Comparison of ENCODE assay signal across 8 cellular contexts in the genomic region with DNA sequence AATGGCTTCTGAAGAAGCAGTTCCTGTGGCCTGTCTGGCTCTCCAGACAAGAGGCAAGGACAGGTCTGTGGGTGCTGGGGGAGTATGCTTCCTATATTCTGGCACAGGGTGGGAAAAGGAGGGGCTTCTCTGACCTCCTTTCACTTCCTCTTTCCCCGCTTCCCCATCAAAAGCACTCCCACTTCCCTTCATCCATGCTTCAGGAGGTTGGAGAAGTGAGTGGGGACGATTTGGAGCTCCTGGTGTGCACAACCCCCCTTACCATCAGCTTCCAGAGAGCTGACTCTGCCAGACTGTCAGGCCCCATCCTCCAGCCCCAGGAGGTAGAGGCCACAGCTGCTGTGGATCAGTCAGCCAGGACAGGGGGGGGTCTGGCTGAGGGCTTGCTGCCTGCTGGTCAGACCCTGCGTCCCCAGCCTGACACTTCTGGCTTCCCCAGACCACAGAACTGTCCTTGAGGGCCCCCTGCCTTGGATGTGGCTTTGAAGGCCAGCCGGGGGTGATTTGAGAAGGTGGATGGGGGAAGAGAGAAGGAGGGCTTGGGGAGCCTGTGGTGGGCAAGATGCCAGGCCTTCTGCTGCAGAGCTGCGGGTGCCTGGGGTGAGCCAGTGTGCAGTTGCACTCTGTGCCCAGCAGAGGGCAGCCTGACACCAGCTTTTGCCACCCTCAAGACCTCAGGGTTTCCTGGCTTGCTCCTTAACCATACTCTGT. TPM values are rescaled to one million over a fixed set of nuclear protein-coding genes. Genes with fewer than 3 reads are reported as not detected.
DNase-seq lines count a peak whose midpoint lies in the region; FAIRE-seq and TF ChIP-seq lines count a peak whose summit lies in the region.

No MANE protein-coding gene starts in this region.

- H3K4me1 Mint-ChIP-seq in T-helper 2 cell treated with Interferon-gamma antibody and Interleukin-4, amounts not matched to agents 5 μg/mL and 100 μg/mL, for 36 hours (ENCODE audit: low read depth): peaks cover 2% of the 10 kb centered on the region

- peak; percentile 63 for DNase-seq in A172 (ENCODE audit: low spot score)
- DNase-seq in GM19238 (ENCODE audit: insufficient read length, low spot score): peak; percentile 84
- peak; percentile 18 for DNase-seq in NCI-H1436 treated with DMSO at 0.1 percent for 48 hours (lab: John Stamatoyannopoulos, UW)
- DNase-seq in T-helper 2 cell treated with Interferon-gamma antibody and Interleukin-4, amounts not matched to agents 5 μg/mL and 100 μg/mL, for 36 hours (ENCODE audit: low spot score): peak; percentile 60
- DNase-seq in anterior cingulate cortex (lab: John Stamatoyannopoulos, UW): peak; percentile 2 to 85 (median 74)
- peak; percentile 80 for DNase-seq in left ventricle myocardium inferior
- DNase-seq in urothelium cell line (ENCODE audit: low spot score): peak; percentile 89

- no peaks in the 10 kb centered on the region for H3K9me3 Mint-ChIP-seq in T-helper 2 cell treated with Interferon-gamma antibody and Interleukin-4, amounts not matched to agents 5 μg/mL and 100 μg/mL, for 36 hours

- FAIRE-seq in urothelium cell line (lab: Jason Lieb, UNC): peak; percentile 76

- H3K4me3 ChIP-seq in left ventricle myocardium inferior (no peak overlapping the region), rectal smooth muscle tissue (ENCODE audit: low read length) (no peak overlapping the region)

- intact Hi-C loops in left ventricle myocardium inferior (cut with micrococcal nuclease): loop anchor here (5.0 kb wide), 2 partner anchors 92 to 307 kb away; a partner anchor contains a TSS

- H3K4me1 ChIP-seq in left ventricle myocardium inferior: peaks cover 43% of the 10 kb centered on the region
- peaks cover 33% of the 10 kb centered on the region for H3K4me1 ChIP-seq in rectal smooth muscle tissue (ENCODE audit: control insufficient read depth, insufficient read depth, low read length)

- H3K9me3 ChIP-seq in left ventricle myocardium inferior (replicated peaks): no peaks in the 10 kb centered on the region

- H3K27me3 ChIP-seq in left ventricle myocardium inferior (ENCODE audit: low read depth) (no peaks in the 10 kb centered on the region), rectal smooth muscle tissue (ENCODE audit: control insufficient read depth, insufficient read depth, low read length) (no peaks in the 10 kb centered on the region)

- no peak overlapping the region for H3K27ac Mint-ChIP-seq in T-helper 2 cell treated with Interferon-gamma antibody and Interleukin-4, amounts not matched to agents 5 μg/mL and 100 μg/mL, for 36 hours

- H3K36me3 Mint-ChIP-seq in T-helper 2 cell treated with Interferon-gamma antibody and Interleukin-4, amounts not matched to agents 5 μg/mL and 100 μg/mL, for 36 hours (ENCODE audit: low read depth): peaks cover 3% of the 10 kb centered on the region

- peak overlapping the region; percentile 88 for H3K27ac ChIP-seq in left ventricle myocardium inferior (replicated peaks)
- peak overlapping the region; percentile 86 for H3K27ac ChIP-seq in rectal smooth muscle tissue (ENCODE audit: low read depth, low read length)

- no peak overlapping the region for H3K9ac ChIP-seq in rectal smooth muscle tissue (ENCODE audit: low read length)

- H3K36me3 ChIP-seq in left ventricle myocardium inferior (peaks cover 67% of the 10 kb centered on the region), rectal smooth muscle tissue (ENCODE audit: control insufficient read depth, insufficient read depth, low read length) (peaks cover 19% of the 10 kb centered on the region)

- no peak overlapping the region for H3K4me3 Mint-ChIP-seq in T-helper 2 cell treated with Interferon-gamma antibody and Interleukin-4, amounts not matched to agents 5 μg/mL and 100 μg/mL, for 36 hours

- peak; percentile 100 for TF ChIP-seq CTCF in left ventricle myocardium inferior (IDR thresholded peaks at IDR 0.05; ENCODE audit: borderline replicate concordance)

- no peaks in the 10 kb centered on the region for H3K27me3 Mint-ChIP-seq in T-helper 2 cell treated with Interferon-gamma antibody and Interleukin-4, amounts not matched to agents 5 μg/mL and 100 μg/mL, for 36 hours (ENCODE audit: low read depth)

RNA-seq across cellular contexts. Expression of a gene that starts 21.5 kb away (rescaled TPM):
- 30.3 and 30.6 TPM in 2 replicates for total RNA-seq in A172 (2014; rRNA removed; shearing (Covaris generic))
- total RNA-seq in left ventricle myocardium inferior: 19.4 TPM

RNA-seq across cellular contexts. Expression of a gene that starts 41.3 kb away (rescaled TPM):
- 1.8 and 3.5 TPM in 2 replicates for total RNA-seq in A172 (2014; rRNA removed; shearing (Covaris generic))
- total RNA-seq in left ventricle myocardium inferior: 1.1 TPM

Comparison
In these comparisons a context has a peak if more than half of its experiments do, and no peak if none do; other contexts are left out.
1. DNase-seq: peak in every context shown above with its lines; median percentile 89 in urothelium cell line; 84 in GM19238; 80 in left ventricle myocardium inferior; 74 in anterior cingulate cortex; 63 in A172; 60 in T-helper 2 cell treated with Interferon-gamma antibody and Interleukin-4, amounts not matched to agents 5 μg/mL and 100 μg/mL, for 36 hours; 18 in NCI-H1436 treated with DMSO at 0.1 percent for 48 hours.